ENCODE assay signal across 18 cellular contexts in genomic region chr1:198901280-198901679, GRCh38.
A peak's percentile ranks its signal among the peaks of the same experiment; 100 is the strongest.
DNase-seq lines count a peak whose midpoint lies in the region; ATAC-seq and TF ChIP-seq lines count a peak whose summit lies in the region.
"Had no signal": no experiment of that assay in that cellular context is flagged by ENCODE, and none has a peak within 500 bp of the region (broad histone marks: within the 10 kb centered on the region; RNA-seq: fewer than 3 reads in every experiment).

No MANE protein-coding gene starts in this region.

- ATAC-seq in DND-41 (ENCODE audit: insufficient read depth, low read depth): no peak
- ATAC-seq: A549 had no signal

- peaks cover 73% of the 10 kb centered on the region for H4K20me1 ChIP-seq in DND-41 (ENCODE audit: insufficient read depth, low read length)

- no peak overlapping the region for H3K4me3 ChIP-seq in DND-41 (ENCODE audit: low read depth in 1 of 2, low read length in 2 of 2)
- no peak overlapping the region for H3K4me3 ChIP-seq in BE2C (ENCODE audit: low read depth, low read length)
- H3K4me3 ChIP-seq: A549, SJCRH30 had no signal

- H3K27ac ChIP-seq in DND-41 (ENCODE audit: low read length): peak overlapping the region; percentile 22; the same call in 1 of the 2 replicates
- H3K27ac ChIP-seq: A549, RWPE1, SJCRH30 had no signal

- peaks cover 93% of the 10 kb centered on the region for H3K4me1 ChIP-seq in DND-41 (ENCODE audit: insufficient read depth, low read length)
- H3K4me1 ChIP-seq in BE2C: peaks cover 17% of the 10 kb centered on the region
- H3K4me1 ChIP-seq: SJCRH30 had no signal

- H3K4me2 ChIP-seq in DND-41 (ENCODE audit: insufficient read depth, low read length): peak overlapping the region; percentile 22; the same call in 1 of the 2 replicates
- H3K4me2 ChIP-seq: A549 had no signal

- no peak for DNase-seq in DND-41
- peak; percentile 38 for DNase-seq in NCI-H2227 treated with DMSO at 0.1 percent for 48 hours (lab: John Stamatoyannopoulos, UW)
- DNase-seq in chondrocyte (ENCODE audit: low spot score): no peak
- no peak for DNase-seq in neural crest cell (ENCODE audit: low read depth, low spot score)
- DNase-seq in NCI-H345 treated with DMSO at 0.1 percent for 48 hours (lab: John Stamatoyannopoulos, UW; ENCODE audit: unreplicated experiment): no peak
- no peak for DNase-seq in foreskin melanocyte
- no peak for DNase-seq in BE2C
- DNase-seq: AML-193; Calu3; CD4-positive, alpha-beta T cell; NCI-H1105 treated with DMSO at 0.1 percent for 48 hours; NCI-H2029; NCI-H69; NK-92 treated with Interleukin-12 subunit alpha and Interleukin-12 subunit beta, amount 100 ng/mL, for 24 hours; OCI-M1; SJCRH30 had no signal

- H3K27me3 Mint-ChIP-seq in chondrocyte (ENCODE audit: low read depth): no peaks in the 10 kb centered on the region
- H3K27me3 Mint-ChIP-seq in neural crest cell (ENCODE audit: low read depth): no peaks in the 10 kb centered on the region
- H3K27me3 Mint-ChIP-seq: CD4-positive, alpha-beta T cell had no signal

- H3K9me3 Mint-ChIP-seq in chondrocyte (ENCODE audit: low read depth): no peaks in the 10 kb centered on the region
- H3K9me3 Mint-ChIP-seq in neural crest cell: no peaks in the 10 kb centered on the region
- H3K9me3 Mint-ChIP-seq: CD4-positive, alpha-beta T cell had no signal

- H3K36me3 ChIP-seq in DND-41 (ENCODE audit: insufficient read depth, low read length) (peaks cover 98% of the 10 kb centered on the region), BE2C (peaks cover 10% of the 10 kb centered on the region)
- H3K36me3 ChIP-seq: SJCRH30 had no signal

- H3K4me3 Mint-ChIP-seq in chondrocyte (ENCODE audit: unreplicated experiment) (no peak overlapping the region), neural crest cell (peak overlapping the region; percentile 52)
- H3K4me3 Mint-ChIP-seq: CD4-positive, alpha-beta T cell had no signal

- no peak overlapping the region for H3K9ac ChIP-seq in DND-41 (ENCODE audit: low read depth, low read length)

- peaks cover 53% of the 10 kb centered on the region for H3K4me1 Mint-ChIP-seq in chondrocyte (ENCODE audit: low read depth)
- peaks cover 46% of the 10 kb centered on the region for H3K4me1 Mint-ChIP-seq in neural crest cell

- H3K79me2 ChIP-seq in DND-41 (ENCODE audit: insufficient read depth, low read length): peaks cover 100% of the 10 kb centered on the region

- H3K27ac Mint-ChIP-seq in chondrocyte (ENCODE audit: unreplicated experiment) (peak overlapping the region; percentile 79), neural crest cell (ENCODE audit: unreplicated experiment) (peak overlapping the region; percentile 91)
- H3K27ac Mint-ChIP-seq: CD4-positive, alpha-beta T cell had no signal

- H2AFZ ChIP-seq in DND-41 (ENCODE audit: low read depth, low read length): no peak overlapping the region

- H3K9me3 ChIP-seq in DND-41 (ENCODE audit: insufficient read depth, low read length, severe bottlenecking) (no peaks in the 10 kb centered on the region), BE2C (no peaks in the 10 kb centered on the region)
- H3K9me3 ChIP-seq: A549, SJCRH30 had no signal

- H3K36me3 Mint-ChIP-seq in chondrocyte (ENCODE audit: low read depth) (peaks cover 28% of the 10 kb centered on the region), neural crest cell (ENCODE audit: low read depth) (peaks cover 12% of the 10 kb centered on the region)

- no peaks in the 10 kb centered on the region for H3K27me3 ChIP-seq in DND-41 (ENCODE audit: insufficient read depth, low read length, poor library complexity)
- no peaks in the 10 kb centered on the region for H3K27me3 ChIP-seq in BE2C
- H3K27me3 ChIP-seq: SJCRH30 had no signal

- TF ChIP-seq CTCF in DND-41 (IDR thresholded peaks at IDR 0.05; ENCODE audit: borderline replicate concordance, extremely low read depth, low read length, poor library complexity, severe bottlenecking) (no peak), chondrocyte (IDR thresholded peaks at IDR 0.05) (no peak), neural crest cell (conservative IDR thresholded peaks at IDR 0.05) (no peak), BE2C (IDR thresholded peaks at IDR 0.05; ENCODE audit: low read depth, low read length) (no peak)
